16 cellular contexts compared by ENCODE assay signal in genomic region chrX:603029-603428, GRCh38. TPM values are rescaled to one million over a fixed set of nuclear protein-coding genes. Genes with fewer than 3 reads are reported as not detected.
"Had no signal": no experiment of that assay in that cellular context is flagged by ENCODE, and none has a peak within 500 bp of the region (broad histone marks: within the 10 kb centered on the region; RNA-seq: fewer than 3 reads in every experiment).

No MANE protein-coding gene starts in this region.

RNA-seq across cellular contexts. Expression of gene SHOX, which starts 27.6 kb away (rescaled TPM):
- total RNA-seq: activated naive CD4-positive, alpha-beta T cell treated with anti-CD3 and anti-CD28 coated beads for 36 hours; activated naive CD4-positive, alpha-beta T cell treated with anti-CD3 and anti-CD28 coated beads, Interleukin-2, amount 50 U/mL, for 72 hours; activated naive CD8-positive, alpha-beta T cell treated with anti-CD3 and anti-CD28 coated beads for 36 hours; activated naive CD8-positive, alpha-beta T cell treated with anti-CD3 and anti-CD28 coated beads, Interleukin-2, amount 10 ng/mL, durations not matched to agents 7 days and 5 days; activated T-cell treated with anti-CD3 and anti-CD28 coated beads, Interleukin-2, amount 50 U/mL, for 4 hours; activated T-cell treated with anti-CD3 and anti-CD28 coated beads, Interleukin-2, amount 50 U/mL, for 72 hours; activated T-helper 1 cell treated with anti-CD3 and anti-CD28 coated beads, Interleukin-12 subunit alpha, Interleukin-12 subunit beta, Interleukin-2, Interleukin-4 antibody, amounts not matched to agents 30 ng/mL and 10 ng/mL and 1 ng/mL, durations not matched to agents 14 hours and 24 hours and 36 hours; activated T-helper 17 cell treated with anti-CD3 and anti-CD28 coated beads, Interleukin-2, amount 50 U/mL, for 72 hours; activated T-helper 2 cell treated with anti-CD3 and anti-CD28 coated beads, Interferon-gamma antibody, Interleukin-2, Interleukin-4, amounts not matched to agents 10 μg/mL and 5 μg/mL and 100 μg/mL, durations not matched to agents 14 hours and 24 hours and 36 hours; adrenal gland; aorta; ascending aorta; astrocyte; body of pancreas; bronchial epithelial cell; cardiac muscle cell had no signal
- polyA plus RNA-seq: adrenal gland, cardiac muscle cell had no signal
